In the genomic region with DNA sequence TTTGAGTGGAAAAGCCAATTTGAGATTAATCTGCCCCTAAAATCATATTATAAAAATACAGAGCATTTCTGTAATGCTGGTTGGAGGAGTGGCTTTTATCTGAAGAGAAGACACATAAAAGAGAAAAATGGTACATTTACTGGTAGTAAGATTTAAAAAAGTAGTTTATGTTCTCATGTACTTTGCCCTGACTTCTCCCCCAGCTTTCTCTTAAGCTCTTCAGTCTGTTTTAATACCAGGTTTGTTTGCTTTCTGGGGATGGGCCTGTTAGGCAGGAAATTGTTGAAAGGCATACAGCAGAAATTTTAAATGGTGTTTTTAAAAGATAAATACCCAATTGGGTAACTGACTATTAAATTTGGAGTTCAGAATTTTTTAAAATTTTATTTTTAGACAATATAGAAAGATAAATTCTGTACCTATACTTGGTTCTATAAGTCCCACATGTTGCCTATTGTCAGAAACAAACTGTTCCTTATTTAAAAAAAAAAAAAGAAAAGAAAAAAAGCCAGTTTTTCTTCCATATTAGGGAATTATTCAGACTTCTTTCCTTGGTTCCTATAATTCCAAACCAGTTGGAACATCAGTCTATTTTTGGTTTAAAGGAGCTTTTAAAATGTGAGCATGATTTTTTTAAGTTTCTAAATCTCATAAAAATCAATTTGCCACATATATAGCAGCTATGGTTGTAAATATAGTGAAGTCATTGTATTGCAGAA, we compare ENCODE assay signal across 8 cellular contexts.
DNase-seq lines count a peak whose midpoint lies in the region; ATAC-seq, FAIRE-seq and TF ChIP-seq lines count a peak whose summit lies in the region.

No MANE protein-coding gene starts in this region.

- no peak for FAIRE-seq in H54 (lab: Jason Lieb, UNC)

- ATAC-seq in GM18907 (IDR thresholded peaks at IDR 0.05; ENCODE audit: unreplicated experiment) = peak; percentile 8
- no peak for ATAC-seq in psoas muscle
- no peak for ATAC-seq in GM18870 (IDR thresholded peaks at IDR 0.05; ENCODE audit: unreplicated experiment)

- H3K9me3 ChIP-seq in colonic mucosa = no peaks in the 10 kb centered on the region
- no peaks in the 10 kb centered on the region for H3K9me3 ChIP-seq in psoas muscle

- no peak for TF ChIP-seq POLR2A in H54 (IDR thresholded peaks at IDR 0.05; ENCODE audit: low read depth, low read length)

- H3K4me1 ChIP-seq in colonic mucosa (peaks cover 3% of the 10 kb centered on the region), psoas muscle (peaks cover 40% of the 10 kb centered on the region)

- H3K27ac ChIP-seq in colonic mucosa (peak overlapping the region; percentile 50), psoas muscle (peak overlapping the region; percentile 39)

- in situ Hi-C loops in G401 (cut with HindIII; ENCODE audit: low sequenced_read_pairs) = no loop called here

- H3K27me3 ChIP-seq in colonic mucosa (no peaks in the 10 kb centered on the region), psoas muscle (ENCODE audit: insufficient read depth in 3 of 3, low read length in 2 of 3) (no peaks in the 10 kb centered on the region)

- H3K36me3 ChIP-seq in colonic mucosa (no peaks in the 10 kb centered on the region), psoas muscle (ENCODE audit: insufficient read depth in 1 of 2, low read depth in 1 of 2) (no peaks in the 10 kb centered on the region)

- intact Hi-C loops in colonic mucosa (cut with DNase I) (loop anchor here (5.0 kb wide), 2 partner anchors 136 to 209 kb away; partner anchors contain the start of gene ARID5B), psoas muscle (cut with DNase I) (loop anchor here (1.0 to 10.0 kb wide), 4 partner anchors 141 to 207 kb away; no protein-coding TSS in a partner anchor)

- DNase-seq in NCI-H2081 treated with DMSO at 0.1 percent for 48 hours (lab: John Stamatoyannopoulos, UW) = peak; percentile 16
- DNase-seq in colonic mucosa = no peak
- no peak for DNase-seq in psoas muscle
- no peak for DNase-seq in G401 (ENCODE audit: low spot score)
- DNase-seq in H54 (ENCODE audit: insufficient read length, low spot score) = no peak
- DNase-seq in NCI-H526 treated with DMSO at 0.1 percent for 48 hours (lab: John Stamatoyannopoulos, UW) = no peak

- H3K4me3 ChIP-seq in colonic mucosa = no peak overlapping the region
- peak overlapping the region; percentile 46 for H3K4me3 ChIP-seq in psoas muscle

- TF ChIP-seq CTCF in colonic mucosa (IDR thresholded peaks at IDR 0.05) (no peak), psoas muscle (IDR thresholded peaks at IDR 0.05) (no peak)

- peak overlapping the region in 1 of 2 donors; percentile 62 for H3K9ac ChIP-seq in colonic mucosa (ENCODE audit: low read depth in 2 of 2, low read length in 2 of 2)
